ENCODE assay signal across 1 cellular context in genomic region chr11:65027213-65028067, GRCh38.
TF ChIP-seq lines count a peak whose summit lies in the region.

A gene with protein sequence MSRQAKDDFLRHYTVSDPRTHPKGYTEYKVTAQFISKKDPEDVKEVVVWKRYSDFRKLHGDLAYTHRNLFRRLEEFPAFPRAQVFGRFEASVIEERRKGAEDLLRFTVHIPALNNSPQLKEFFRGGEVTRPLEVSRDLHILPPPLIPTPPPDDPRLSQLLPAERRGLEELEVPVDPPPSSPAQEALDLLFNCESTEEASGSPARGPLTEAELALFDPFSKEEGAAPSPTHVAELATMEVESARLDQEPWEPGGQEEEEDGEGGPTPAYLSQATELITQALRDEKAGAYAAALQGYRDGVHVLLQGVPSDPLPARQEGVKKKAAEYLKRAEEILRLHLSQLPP (plus strand): TSS chr11:65027439. CDS start chr11:65027538, 99 bp downstream.

TF ChIP-seq in K562, 482 proteins besides CTCF, POLR2A, EP300 and RAD21 (continued from another document and continues in another):
- TF ChIP-seq MGA (IDR thresholded peaks at IDR 0.05) (peak; percentile 97), CC2D1A (IDR thresholded peaks at IDR 0.05) (no peak), SMC3 (conservative IDR thresholded peaks at IDR 0.05; ENCODE audit: insufficient read depth, low read depth, low read length) (peak; percentile 25; the same call in 1 of the 2 replicates), BACH1 (tag; IDR thresholded peaks at IDR 0.05) (no peak), ZNF436 (CRISPR knock-in tag; IDR thresholded peaks at IDR 0.05) (0 out of 2 replicates have a peak, but pooled peaks have one; percentile 34), NCOA2 (IDR thresholded peaks at IDR 0.05; ENCODE audit: partially characterized antibody in 2 of 2) (peak in 1 of 2 experiments; percentile 99), PPARD (CRISPR knock-in tag; IDR thresholded peaks at IDR 0.05) (no peak), HCFC1 (IDR thresholded peaks at IDR 0.05; ENCODE audit: low read depth, low read length) (peak; percentile 50; the same call in 1 of the 2 replicates), SMARCE1 (IDR thresholded peaks at IDR 0.05) (0 out of 2 replicates have a peak, but pooled peaks have one; percentile 42), ZNF143 (CRISPR knock-in tag; IDR thresholded peaks at IDR 0.05) (peak; percentile 25; the same call in 1 of the 2 replicates), NFRKB (IDR thresholded peaks at IDR 0.05; ENCODE audit: low read depth) (0 out of 2 replicates have a peak, but pooled peaks have one; percentile 14), ETV5 (CRISPR knock-in tag; IDR thresholded peaks at IDR 0.05; ENCODE audit: low read depth) (peak; percentile 43; the same call in 1 of the 2 replicates), FIP1L1 (IDR thresholded peaks at IDR 0.05; ENCODE audit: low read depth, low read length, poor library complexity, severe bottlenecking) (peak; percentile 20), STAT5A (IDR thresholded peaks at IDR 0.05; ENCODE audit: borderline replicate concordance, low read length) (peak; percentile 6; the same call in 1 of the 2 replicates), MTA3 (IDR thresholded peaks at IDR 0.05; ENCODE audit: borderline replicate concordance) (peak; percentile 67; the same call in 1 of the 2 replicates), POLR3A (IDR thresholded peaks at IDR 0.05; ENCODE audit: borderline replicate concordance, extremely low read depth, insufficient read depth, insufficient read length) (no peak), NRF1 (conservative IDR thresholded peaks at IDR 0.05 in 1 of 2, IDR thresholded peaks at IDR 0.05 in 1 of 2) (peak; percentile 85 to 88), ZKSCAN1 (IDR thresholded peaks at IDR 0.05; ENCODE audit: low read depth, low read length) (peak; percentile 73; the same call in 1 of the 2 replicates), MYNN (IDR thresholded peaks at IDR 0.05) (peak; percentile 55; the same call in 1 of the 2 replicates), MYNN (CRISPR knock-in tag; IDR thresholded peaks at IDR 0.05) (no peak), ZNF740 (CRISPR knock-in tag; IDR thresholded peaks at IDR 0.05) (peak; percentile 12; the same call in 1 of the 2 replicates), ZNF740 (tag; IDR thresholded peaks at IDR 0.05) (no peak)
- TF ChIP-seq, protein P1, sequence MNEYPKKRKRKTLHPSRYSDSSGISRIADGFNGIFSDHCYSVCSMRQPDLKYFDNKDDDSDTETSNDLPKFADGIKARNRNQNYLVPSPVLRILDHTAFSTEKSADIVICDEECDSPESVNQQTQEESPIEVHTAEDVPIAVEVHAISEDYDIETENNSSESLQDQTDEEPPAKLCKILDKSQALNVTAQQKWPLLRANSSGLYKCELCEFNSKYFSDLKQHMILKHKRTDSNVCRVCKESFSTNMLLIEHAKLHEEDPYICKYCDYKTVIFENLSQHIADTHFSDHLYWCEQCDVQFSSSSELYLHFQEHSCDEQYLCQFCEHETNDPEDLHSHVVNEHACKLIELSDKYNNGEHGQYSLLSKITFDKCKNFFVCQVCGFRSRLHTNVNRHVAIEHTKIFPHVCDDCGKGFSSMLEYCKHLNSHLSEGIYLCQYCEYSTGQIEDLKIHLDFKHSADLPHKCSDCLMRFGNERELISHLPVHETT (CRISPR knock-in tag; conservative IDR thresholded peaks at IDR 0.05 in 1 of 2, IDR thresholded peaks at IDR 0.05 in 1 of 2) = no peak
- TF ChIP-seq, protein P2, sequence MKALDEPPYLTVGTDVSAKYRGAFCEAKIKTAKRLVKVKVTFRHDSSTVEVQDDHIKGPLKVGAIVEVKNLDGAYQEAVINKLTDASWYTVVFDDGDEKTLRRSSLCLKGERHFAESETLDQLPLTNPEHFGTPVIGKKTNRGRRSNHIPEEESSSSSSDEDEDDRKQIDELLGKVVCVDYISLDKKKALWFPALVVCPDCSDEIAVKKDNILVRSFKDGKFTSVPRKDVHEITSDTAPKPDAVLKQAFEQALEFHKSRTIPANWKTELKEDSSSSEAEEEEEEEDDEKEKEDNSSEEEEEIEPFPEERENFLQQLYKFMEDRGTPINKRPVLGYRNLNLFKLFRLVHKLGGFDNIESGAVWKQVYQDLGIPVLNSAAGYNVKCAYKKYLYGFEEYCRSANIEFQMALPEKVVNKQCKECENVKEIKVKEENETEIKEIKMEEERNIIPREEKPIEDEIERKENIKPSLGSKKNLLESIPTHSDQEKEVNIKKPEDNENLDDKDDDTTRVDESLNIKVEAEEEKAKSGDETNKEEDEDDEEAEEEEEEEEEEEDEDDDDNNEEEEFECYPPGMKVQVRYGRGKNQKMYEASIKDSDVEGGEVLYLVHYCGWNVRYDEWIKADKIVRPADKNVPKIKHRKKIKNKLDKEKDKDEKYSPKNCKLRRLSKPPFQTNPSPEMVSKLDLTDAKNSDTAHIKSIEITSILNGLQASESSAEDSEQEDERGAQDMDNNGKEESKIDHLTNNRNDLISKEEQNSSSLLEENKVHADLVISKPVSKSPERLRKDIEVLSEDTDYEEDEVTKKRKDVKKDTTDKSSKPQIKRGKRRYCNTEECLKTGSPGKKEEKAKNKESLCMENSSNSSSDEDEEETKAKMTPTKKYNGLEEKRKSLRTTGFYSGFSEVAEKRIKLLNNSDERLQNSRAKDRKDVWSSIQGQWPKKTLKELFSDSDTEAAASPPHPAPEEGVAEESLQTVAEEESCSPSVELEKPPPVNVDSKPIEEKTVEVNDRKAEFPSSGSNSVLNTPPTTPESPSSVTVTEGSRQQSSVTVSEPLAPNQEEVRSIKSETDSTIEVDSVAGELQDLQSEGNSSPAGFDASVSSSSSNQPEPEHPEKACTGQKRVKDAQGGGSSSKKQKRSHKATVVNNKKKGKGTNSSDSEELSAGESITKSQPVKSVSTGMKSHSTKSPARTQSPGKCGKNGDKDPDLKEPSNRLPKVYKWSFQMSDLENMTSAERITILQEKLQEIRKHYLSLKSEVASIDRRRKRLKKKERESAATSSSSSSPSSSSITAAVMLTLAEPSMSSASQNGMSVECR (CRISPR knock-in tag; IDR thresholded peaks at IDR 0.05) = peak; percentile 87
- TF ChIP-seq, protein P3, sequence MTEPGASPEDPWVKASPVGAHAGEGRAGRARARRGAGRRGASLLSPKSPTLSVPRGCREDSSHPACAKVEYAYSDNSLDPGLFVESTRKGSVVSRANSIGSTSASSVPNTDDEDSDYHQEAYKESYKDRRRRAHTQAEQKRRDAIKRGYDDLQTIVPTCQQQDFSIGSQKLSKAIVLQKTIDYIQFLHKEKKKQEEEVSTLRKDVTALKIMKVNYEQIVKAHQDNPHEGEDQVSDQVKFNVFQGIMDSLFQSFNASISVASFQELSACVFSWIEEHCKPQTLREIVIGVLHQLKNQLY (CRISPR knock-in tag; conservative IDR thresholded peaks at IDR 0.05) = 0 out of 4 replicates have a peak, but pooled peaks of 1 of the 2 experiments have one; percentile 56
- TF ChIP-seq, protein P4, sequence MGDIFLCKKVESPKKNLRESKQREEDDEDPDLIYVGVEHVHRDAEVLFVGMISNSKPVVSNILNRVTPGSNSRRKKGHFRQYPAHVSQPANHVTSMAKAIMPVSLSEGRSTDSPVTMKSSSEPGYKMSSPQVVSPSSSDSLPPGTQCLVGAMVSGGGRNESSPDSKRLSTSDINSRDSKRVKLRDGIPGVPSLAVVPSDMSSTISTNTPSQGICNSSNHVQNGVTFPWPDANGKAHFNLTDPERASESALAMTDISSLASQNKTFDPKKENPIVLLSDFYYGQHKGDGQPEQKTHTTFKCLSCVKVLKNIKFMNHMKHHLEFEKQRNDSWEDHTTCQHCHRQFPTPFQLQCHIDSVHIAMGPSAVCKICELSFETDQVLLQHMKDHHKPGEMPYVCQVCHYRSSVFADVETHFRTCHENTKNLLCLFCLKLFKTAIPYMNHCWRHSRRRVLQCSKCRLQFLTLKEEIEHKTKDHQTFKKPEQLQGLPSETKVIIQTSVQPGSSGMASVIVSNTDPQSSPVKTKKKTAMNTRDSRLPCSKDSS (IDR thresholded peaks at IDR 0.05; ENCODE audit: low read depth, partially characterized antibody) = no peak
- TF ChIP-seq, protein P5, sequence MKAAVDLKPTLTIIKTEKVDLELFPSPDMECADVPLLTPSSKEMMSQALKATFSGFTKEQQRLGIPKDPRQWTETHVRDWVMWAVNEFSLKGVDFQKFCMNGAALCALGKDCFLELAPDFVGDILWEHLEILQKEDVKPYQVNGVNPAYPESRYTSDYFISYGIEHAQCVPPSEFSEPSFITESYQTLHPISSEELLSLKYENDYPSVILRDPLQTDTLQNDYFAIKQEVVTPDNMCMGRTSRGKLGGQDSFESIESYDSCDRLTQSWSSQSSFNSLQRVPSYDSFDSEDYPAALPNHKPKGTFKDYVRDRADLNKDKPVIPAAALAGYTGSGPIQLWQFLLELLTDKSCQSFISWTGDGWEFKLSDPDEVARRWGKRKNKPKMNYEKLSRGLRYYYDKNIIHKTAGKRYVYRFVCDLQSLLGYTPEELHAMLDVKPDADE (conservative IDR thresholded peaks at IDR 0.05; ENCODE audit: control insufficient read depth, low read depth, low read length) = 0 out of 2 replicates have a peak, but pooled peaks have one; percentile 17
